36 cellular contexts compared by ENCODE assay signal in the genomic region with DNA sequence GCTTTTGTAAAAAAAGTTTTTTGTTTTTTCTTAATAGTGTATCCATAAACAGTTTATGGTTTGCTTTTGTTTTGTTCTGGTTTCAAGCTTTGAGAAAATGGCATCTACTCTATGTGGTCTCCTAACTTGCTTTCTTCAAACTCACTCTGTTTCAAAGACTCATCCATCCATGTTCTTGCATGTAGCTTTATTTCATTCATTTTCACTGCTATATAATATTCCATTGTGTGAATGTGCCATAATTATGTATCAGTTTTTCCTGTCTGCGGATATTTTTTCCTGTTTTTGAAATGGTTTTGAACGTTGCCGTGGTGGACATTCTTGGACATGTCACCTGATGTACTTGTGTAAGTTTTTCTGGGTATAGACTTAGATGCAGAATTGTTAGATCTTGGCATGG. TPM values are rescaled to one million over a fixed set of nuclear protein-coding genes. Genes with fewer than 3 reads are reported as not detected.
DNase-seq lines count a peak whose midpoint lies in the region; ATAC-seq, FAIRE-seq and TF ChIP-seq lines count a peak whose summit lies in the region.
"Had no signal": no experiment of that assay in that cellular context is flagged by ENCODE, and none has a peak within 500 bp of the region (broad histone marks: within the 10 kb centered on the region; RNA-seq: fewer than 3 reads in every experiment).

No MANE protein-coding gene starts in this region.

- FAIRE-seq in HTR-8/SVneo (lab: Jason Lieb, UNC) = peak; percentile 9
- no peak for FAIRE-seq in K562 (lab: Jason Lieb, UNC)
- FAIRE-seq in urothelium cell line (lab: Jason Lieb, UNC) = peak; percentile 52
- FAIRE-seq: A204.1, A549, D721Med had no signal

- 2% methylated on average over 3 of the region's 3 CpGs for WGBS in K562 (ENCODE audit: insufficient coverage, low coverage, missing lambda C conversion rate)
- 91% methylated on average over 3 of the region's 3 CpGs for WGBS in suprapubic skin
- WGBS in tibial nerve, 2 donors = 89 to 97% methylated on average over 3 of the region's 3 CpGs

- H4K20me1 ChIP-seq in K562 (replicated peaks; ENCODE audit: control insufficient read depth, insufficient read depth, low read length) = peaks cover 13% of the 10 kb centered on the region

- no peak for TF ChIP-seq RAD21 in K562 (CRISPR knock-in tag; conservative IDR thresholded peaks at IDR 0.05 in 1 of 2, IDR thresholded peaks at IDR 0.05 in 1 of 2)

- CTCF ChIA-PET in HEK293 (lab: Yijun Ruan, JAX) (no interaction called here), K562 (lab: Yijun Ruan, JAX; ENCODE audit: low intra/inter-chr PET ratio) (no interaction called here)

- TF ChIP-seq CTCF in HEK293 (tag by site-specific recombination; IDR thresholded peaks at IDR 0.05) (no peak), K562 (IDR thresholded peaks at IDR 0.05 in 2 of 3, conservative IDR thresholded peaks at IDR 0.05 in 1 of 3; ENCODE audit: insufficient read depth in 2 of 3, low read depth in 1 of 3, low read length in 3 of 3) (no peak), suprapubic skin (IDR thresholded peaks at IDR 0.05) (no peak), tibial nerve (IDR thresholded peaks at IDR 0.05) (no peak)

- no peaks in the 10 kb centered on the region for H3K4me1 ChIP-seq in HEK293 (ENCODE audit: control insufficient read depth, insufficient read depth, low read length)
- peaks cover 0 to 9% of the 10 kb centered on the region in 2 experiments; a peak in 2 of 5 replicates for H3K4me1 ChIP-seq in K562 (replicated peaks in 1 of 2; ENCODE audit: control insufficient read depth in 2 of 2, insufficient read depth in 2 of 2, low read length in 2 of 2)
- H3K4me1 ChIP-seq in suprapubic skin = no peaks in the 10 kb centered on the region
- no peaks in the 10 kb centered on the region for H3K4me1 ChIP-seq in tibial nerve
- H3K4me1 ChIP-seq: Caco-2 had no signal

- in situ Hi-C loops in K562 (cut with MboI) = no loop called here

- H3K9me3 ChIP-seq in HEK293 (ENCODE audit: control insufficient read depth, insufficient read depth, low read depth, low read length) (no peaks in the 10 kb centered on the region), K562 (replicated peaks; ENCODE audit: control insufficient read depth, insufficient read depth, low read depth, low read length) (no peaks in the 10 kb centered on the region), suprapubic skin (no peaks in the 10 kb centered on the region), tibial nerve (no peaks in the 10 kb centered on the region)
- H3K9me3 ChIP-seq: A549; BE2C; BLaER1; BLaER1 treated with 17β-estradiol and CSF1 and Interleukin-3, amounts not matched to agents 10 nM and 100 nM; Caco-2 had no signal

- H3K36me3 ChIP-seq in HEK293 (ENCODE audit: control insufficient read depth in 2 of 2, insufficient read depth in 1 of 2, low read length in 2 of 2) (no peaks in the 10 kb centered on the region), K562 (ENCODE audit: control insufficient read depth, insufficient read depth, low read length) (no peaks in the 10 kb centered on the region), suprapubic skin (no peaks in the 10 kb centered on the region), tibial nerve (no peaks in the 10 kb centered on the region)

- H3K27ac ChIP-seq in HEK293 (ENCODE audit: extremely low read depth, low read depth, low read length) (no peak overlapping the region), K562 (ENCODE audit: extremely low read depth, low read depth, low read length) (no peak overlapping the region), suprapubic skin (no peak overlapping the region), tibial nerve (no peak overlapping the region)
- H3K27ac ChIP-seq: 22Rv1; A549; BLaER1; BLaER1 treated with 17β-estradiol and CSF1 and Interleukin-3, amounts not matched to agents 10 nM and 100 nM; C4-2B had no signal

- POLR2A ChIA-PET in HEK293 (lab: Yijun Ruan, JAX) (no interaction called here), K562 (lab: Yijun Ruan, JAX) (no interaction called here)

- H3K9ac ChIP-seq in K562 (ENCODE audit: insufficient read depth in 1 of 2, low read depth in 2 of 2, low read length in 2 of 2) = no peak overlapping the region
- H3K9ac ChIP-seq: BLaER1; BLaER1 treated with 17β-estradiol and CSF1 and Interleukin-3, amounts not matched to agents 10 nM and 100 nM had no signal

- peaks cover 6% of the 10 kb centered on the region for H3K9me1 ChIP-seq in K562 (ENCODE audit: control insufficient read depth, insufficient read depth, low read length)

- no peak overlapping the region for H3K4me2 ChIP-seq in K562 (ENCODE audit: insufficient read depth, low read length)
- H3K4me2 ChIP-seq: A549; BLaER1; BLaER1 treated with 17β-estradiol and CSF1 and Interleukin-3, amounts not matched to agents 10 nM and 100 nM had no signal

- TF ChIP-seq POLR2A in K562 (conservative IDR thresholded peaks at IDR 0.05) = no peak
- no peak for TF ChIP-seq POLR2A in suprapubic skin (IDR thresholded peaks at IDR 0.05)
- no peak for TF ChIP-seq POLR2A in tibial nerve (IDR thresholded peaks at IDR 0.05)

- BruUV-seq in K562 (replicated peaks; lab: Mats Ljungman, UMichigan) = no TSS peak

- intact Hi-C loops in K562 (cut with micrococcal nuclease) (no loop called here), Right ventricle myocardium superior (cut with DNase I) (no loop called here)

- no peak for TF ChIP-seq EP300 in K562 (IDR thresholded peaks at IDR 0.05; ENCODE audit: low read length)
- TF ChIP-seq EP300 in suprapubic skin (IDR thresholded peaks at IDR 0.05) = no peak
- no peak for TF ChIP-seq EP300 in tibial nerve (IDR thresholded peaks at IDR 0.05)

- DNase-seq in HTR-8/SVneo (ENCODE audit: insufficient read length, low spot score) = no peak
- DNase-seq in K562 (ENCODE audit: extremely low read depth in 1 of 4, low spot score in 3 of 4) = no peak
- no peak for DNase-seq in urothelium cell line (ENCODE audit: low spot score)
- DNase-seq in NCI-H1417 (lab: John Stamatoyannopoulos, UW) = no peak
- DNase-seq in suprapubic skin (ENCODE audit: low spot score in 2 of 2) = no peak
- no peak for DNase-seq in Right ventricle myocardium superior
- no peak for DNase-seq in tibial nerve (ENCODE audit: low spot score in 2 of 2)
- DNase-seq: 8988T; ACHN; AML-193; BE2C; C1 segment of cervical spinal cord; Caco-2; Calu3; CD4-positive, alpha-beta memory T cell; CD4-positive, alpha-beta T cell; CD4-positive, CD25-positive, alpha-beta regulatory T cell; CD8-positive, alpha-beta memory T cell; CD8-positive, alpha-beta T cell; COR-L47; DMS 273 treated with DMSO at 0.1 percent for 48 hours; DMS153; DMS53; DMS79; DMS79 treated with DMSO at 0.1 percent for 48 hours; DND-41; EL had no signal

- H3K4me3 ChIP-seq in HEK293 (ENCODE audit: low read depth, low read length) (no peak overlapping the region), K562 (no peak overlapping the region), suprapubic skin (no peak overlapping the region), tibial nerve (no peak overlapping the region)
- H3K4me3 ChIP-seq: A549; BLaER1; BLaER1 treated with 17β-estradiol and CSF1 and Interleukin-3, amounts not matched to agents 10 nM and 100 nM had no signal

- H3K79me2 ChIP-seq in K562 (ENCODE audit: control insufficient read depth, insufficient read depth, low read length) = no peaks in the 10 kb centered on the region

- no peak overlapping the region for H2AFZ ChIP-seq in K562 (ENCODE audit: low read depth, low read length)

- peaks cover 8 to 64% of the 10 kb centered on the region in 2 experiments; a peak in 4 of 5 replicates for H3K27me3 ChIP-seq in K562 (ENCODE audit: control insufficient read depth in 2 of 2, insufficient read depth in 2 of 2, low read length in 2 of 2)
- H3K27me3 ChIP-seq in suprapubic skin = peaks cover 21% of the 10 kb centered on the region
- peaks cover 0 to 4% of the 10 kb centered on the region in 2 donors for H3K27me3 ChIP-seq in tibial nerve
- H3K27me3 ChIP-seq: BE2C; BLaER1; BLaER1 treated with 17β-estradiol and CSF1 and Interleukin-3, amounts not matched to agents 10 nM and 100 nM had no signal

- no peak for ATAC-seq in K562
- ATAC-seq in Right ventricle myocardium superior (ENCODE audit: poor library complexity) = no peak
- ATAC-seq: A549; CD8-positive, alpha-beta T cell had no signal

TF ChIP-seq in HEK293, 187 proteins besides CTCF, POLR2A, EP300 and RAD21:
- TF ChIP-seq ZNF37A (tag by site-specific recombination; IDR thresholded peaks at IDR 0.05) (no peak), ZNF146 (tag by site-specific recombination; IDR thresholded peaks at IDR 0.05) (peak; percentile 96)

TF ChIP-seq in K562, 482 proteins besides CTCF, POLR2A, EP300 and RAD21:
- TF ChIP-seq HCFC1 (IDR thresholded peaks at IDR 0.05; ENCODE audit: low read depth, low read length) = no peak
- peak; percentile 67 for TF ChIP-seq ZNF146 (CRISPR knock-in tag; IDR thresholded peaks at IDR 0.05; ENCODE audit: unreplicated experiment)

RNA-seq across cellular contexts. Expression of a gene that starts 39.1 kb away (rescaled TPM):
- total RNA-seq in K562 (2011; cell fraction: chromatin; rRNA removed; ENCODE audit: low replicate concordance) = 1.5 and 5.7 TPM in 2 replicates
- 2.2 and 2.5 TPM in 2 replicates for total RNA-seq in K562 (2011; cell fraction: nucleolus; rRNA removed)
- 0.76 and 1.6 TPM in 2 replicates for total RNA-seq in K562 (2011; cell fraction: nucleoplasm; rRNA removed)
- total RNA-seq in K562 (2014; rRNA removed) (0.18 and 0.29 TPM in 2 replicates), K562 (2014; rRNA removed; fragmentation: Illumina TruSeq; extraction: Trizol) (0.19 TPM in 1 of 2 replicates, not detected in the other), K562 (2015; rRNA removed; fragmentation: Illumina TruSeq; extraction: Trizol) (not detected in 2 replicates), K562 (2021) (0.16 and 0.22 TPM in 2 replicates), suprapubic skin (under 1 TPM in 3 of 4 donors, not detected in 1; 0.26 to 0.72 (median 0.30) TPM), Right ventricle myocardium superior (not detected), tibial nerve (1 to 10 TPM in 2 of 4 donors, under 1 TPM in 2; 0.78 to 1.5 (median 0.96) TPM)
- polyA plus RNA-seq in K562 (2011; rRNA removed) (0.43 and 0.79 TPM in 2 replicates), K562 (2014; fragmentation: Illumina TruSeq; extraction: Trizol) (0.09 and 0.17 TPM in 2 replicates), K562 (2014; fragmentation: Nextera tagmentation; extraction: Ambion mirVana) (not detected), K562 (2014; rRNA removed) (0.16 TPM in 1 of 2 replicates, not detected in the other)
- 0.59 and 1.2 TPM in 2 replicates for polyA plus RNA-seq in K562 (2011; cell fraction: cytosol; rRNA removed)
- 2.3 and 3.9 TPM in 2 replicates for polyA plus RNA-seq in K562 (2011; cell fraction: nucleus; rRNA removed)
- polyA plus RNA-seq in K562 (2012) = 0.19 and 0.22 TPM in 2 replicates
- polyA minus RNA-seq in K562 (2011; rRNA and poly(A)+ RNA removed) = 0.09 and 0.11 TPM in 2 replicates
- polyA minus RNA-seq in K562 (2011; cell fraction: cytosol; rRNA and poly(A)+ RNA removed) = 1.5 TPM in 1 of 2 replicates, not detected in the other
- 1.5 and 1.9 TPM in 2 replicates for polyA minus RNA-seq in K562 (2011; cell fraction: nucleus; rRNA and poly(A)+ RNA removed)
- total RNA-seq: CD4-positive, CD25-positive, alpha-beta regulatory T cell had no signal
- polyA plus RNA-seq: CD14-positive monocyte; CD4-positive, CD25-positive, alpha-beta regulatory T cell had no signal
